Comparison of ENCODE assay signal across 8 cellular contexts in genomic region chr11:78646564-78647185, GRCh38.
DNase-seq lines count a peak whose midpoint lies in the region; ATAC-seq and TF ChIP-seq lines count a peak whose summit lies in the region.

No MANE protein-coding gene starts in this region.

- H3K27me3 ChIP-seq in adrenal gland = no peaks in the 10 kb centered on the region

- 19 to 25% (median 21%) methylated on average over 7 of the region's 7 CpGs for WGBS in adrenal gland, 4 donors

- ATAC-seq in GM19035 (IDR thresholded peaks at IDR 0.05; ENCODE audit: unreplicated experiment) (peak; percentile 65), GM21381 (IDR thresholded peaks at IDR 0.05; ENCODE audit: unreplicated experiment) (no peak)

- H3K9me3 ChIP-seq in adrenal gland (replicated peaks in 1 of 3) = no peaks in the 10 kb centered on the region

- TF ChIP-seq CTCF in AG09319 (IDR thresholded peaks at IDR 0.05; ENCODE audit: low read depth, low read length) (peak; percentile 73), adrenal gland (IDR thresholded peaks at IDR 0.05) (peak; percentile 62 to 82 (median 70))

- no peak overlapping the region for H3K27ac ChIP-seq in adrenal gland

- DNase-seq in AG09319 (ENCODE audit: extremely low read depth, low read depth) (no peak), NAMALWA (ENCODE audit: low spot score) (peak; percentile 68), SK-MEL-5 (ENCODE audit: low read depth, low spot score) (peak; percentile 59), adrenal gland (peak; percentile 22 to 82 (median 49)), iPS-NIHi11 (ENCODE audit: low spot score) (peak; percentile 76)
- DNase-seq in stimulated activated CD4-positive, alpha-beta T cell treated with anti-CD3 and anti-CD28 coated beads, Interleukin-1b, Interleukin-23, amount 100 ng/mL, for 4 hours (ENCODE audit: low read depth in 2 of 2) = peak; percentile 29 to 41

- H3K4me1 ChIP-seq in adrenal gland (replicated peaks in 1 of 2) = no peaks in the 10 kb centered on the region

- no peak for TF ChIP-seq POLR2A in adrenal gland (IDR thresholded peaks at IDR 0.05)

- H3K36me3 ChIP-seq in adrenal gland (replicated peaks in 1 of 2) = no peaks in the 10 kb centered on the region

- H3K4me3 ChIP-seq in adrenal gland = no peak overlapping the region

- intact Hi-C loops in adrenal gland (cut with DNase I) = loop anchor here (5.0 to 10.0 kb wide), 3 partner anchors 66 to 431 kb away; no protein-coding TSS in a partner anchor

- in situ Hi-C loops in SK-MEL-5 (cut with HindIII; ENCODE audit: low pct_unique_long_range_greater_than_20kb, low sequenced_read_pairs) = no loop called here
